Comparison of ENCODE assay signal across 6 cellular contexts in the genomic region with DNA sequence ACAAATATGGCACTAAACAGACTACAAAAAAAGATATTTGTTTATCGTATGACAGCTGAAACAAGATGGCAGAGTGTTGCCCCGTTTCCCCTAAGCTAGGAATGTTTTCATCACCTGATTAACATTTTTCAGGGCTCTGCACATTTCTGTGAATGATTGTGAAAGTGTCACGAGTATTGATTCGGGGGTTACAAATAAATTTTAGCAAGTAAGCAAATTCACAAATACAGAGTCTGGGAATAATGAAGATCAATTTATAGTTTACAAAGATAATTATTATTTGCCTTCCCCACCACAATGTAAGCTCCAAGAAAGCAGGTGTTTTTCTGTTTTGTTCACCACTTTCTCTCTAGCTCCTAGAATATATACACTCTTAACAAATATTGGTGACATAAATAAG.
"Had no signal": no experiment of that assay in that cellular context is flagged by ENCODE, and none has a peak within 500 bp of the region (broad histone marks: within the 10 kb centered on the region; RNA-seq: fewer than 3 reads in every experiment).

No MANE protein-coding gene starts in this region.

- H3K4me2 ChIP-seq: KMS-11 had no signal

- FAIRE-seq: HTR-8/SVneo had no signal

- DNase-seq: IMR-90, KBM-7, KG1 had no signal

- H3K27ac ChIP-seq: HL-60, KMS-11 had no signal

- H3K9ac ChIP-seq: KMS-11 had no signal
